ENCODE assay signal across 8 cellular contexts in the genomic region with DNA sequence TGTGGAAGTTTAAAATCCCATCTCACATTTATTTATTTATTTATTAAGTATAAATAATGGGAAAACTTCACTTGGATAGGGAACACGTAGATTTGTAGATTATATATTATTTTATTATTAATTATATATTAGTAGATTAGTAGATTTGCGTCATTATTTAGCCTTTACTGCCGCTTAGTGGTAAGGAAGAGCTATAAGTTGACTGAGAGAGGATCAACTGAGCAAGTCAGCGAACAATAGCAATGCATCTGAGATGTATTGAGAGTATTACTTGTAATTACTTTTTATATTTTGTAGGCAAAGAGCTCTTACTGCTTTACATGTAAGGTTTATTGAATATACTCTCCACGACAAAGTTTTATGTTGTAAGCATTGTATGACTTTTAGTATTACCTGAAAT.
A peak's percentile ranks its signal among the peaks of the same experiment; 100 is the strongest.
DNase-seq lines count a peak whose midpoint lies in the region; ATAC-seq and TF ChIP-seq lines count a peak whose summit lies in the region.

No MANE protein-coding gene starts in this region.

- H3K79me2 ChIP-seq in mammary epithelial cell (ENCODE audit: insufficient read depth, low read length) (no peaks in the 10 kb centered on the region), neural cell (replicated peaks; ENCODE audit: insufficient read depth, low read length) (no peaks in the 10 kb centered on the region)

- H3K4me3 Mint-ChIP-seq in nephron progenitor cell, result no peak overlapping the region

- H3K27ac Mint-ChIP-seq in nephron progenitor cell, result no peak overlapping the region

- no peak for TF ChIP-seq EP300 in neural cell (conservative IDR thresholded peaks at IDR 0.05; ENCODE audit: poor library complexity, severe bottlenecking)

- H3K27me3 Mint-ChIP-seq in nephron progenitor cell (ENCODE audit: low read depth, poor library complexity), result peaks cover 3% of the 10 kb centered on the region

- peak; percentile 65 for TF ChIP-seq RAD21 in neural cell (conservative IDR thresholded peaks at IDR 0.05)

- H3K4me3 ChIP-seq in GM06990 (replicated peaks; ENCODE audit: low read depth, low read length) (no peak overlapping the region), mammary epithelial cell (replicated peaks in 1 of 3; ENCODE audit: insufficient read depth in 1 of 3, low read depth in 2 of 3, low read length in 3 of 3) (no peak overlapping the region), neural cell (ENCODE audit: low read length) (no peak overlapping the region)
- H3K4me3 ChIP-seq in Jurkat, Clone E6-1 (ENCODE audit: low read length), result no peak overlapping the region

- no peaks in the 10 kb centered on the region for H3K4me1 Mint-ChIP-seq in nephron progenitor cell

- 11% methylated on average over 5 of the region's 5 CpGs for whole genome bisulfite sequencing in mammary epithelial cell (ENCODE audit: low coverage, missing lambda C conversion rate)

- ATAC-seq in HG03521 (IDR thresholded peaks at IDR 0.05; ENCODE audit: unreplicated experiment) (no peak), GM18858 (IDR thresholded peaks at IDR 0.05; ENCODE audit: unreplicated experiment) (no peak)

- H3F3A ChIP-seq in neural cell (ENCODE audit: insufficient read depth, low read length, poor library complexity, severe bottlenecking), result no peaks in the 10 kb centered on the region

- H4K20me1 ChIP-seq in mammary epithelial cell (ENCODE audit: insufficient read depth, low read length), result no peaks in the 10 kb centered on the region
- H4K20me1 ChIP-seq in neural cell (ENCODE audit: insufficient read depth), result no peaks in the 10 kb centered on the region

- H3K36me3 ChIP-seq in GM06990 (ENCODE audit: control insufficient read depth, insufficient read depth, low read length) (no peaks in the 10 kb centered on the region), mammary epithelial cell (ENCODE audit: insufficient read depth, low read length) (no peaks in the 10 kb centered on the region), neural cell (ENCODE audit: insufficient read depth, low read length) (no peaks in the 10 kb centered on the region)

- BruUV-seq in mammary epithelial cell (replicated peaks; lab: Mats Ljungman, UMichigan), result no TSS peak

- H3K36me3 Mint-ChIP-seq in nephron progenitor cell (ENCODE audit: low read depth), result no peaks in the 10 kb centered on the region

- in situ Hi-C loops in mammary epithelial cell (cut with MboI; ENCODE audit: low sequenced_read_pairs in 2 of 2), result loop anchor here in 1 of 2 donors (10.0 to 25.0 kb wide), 2 partner anchors 1246 to 1644 kb away; no protein-coding TSS in a partner anchor

- H2AFZ ChIP-seq in mammary epithelial cell (ENCODE audit: low read depth, low read length) (no peak overlapping the region), neural cell (ENCODE audit: low read depth, low read length) (no peak overlapping the region)

- no peaks in the 10 kb centered on the region for H3K4me1 ChIP-seq in mammary epithelial cell (ENCODE audit: insufficient read depth, low read length)

- H3K9me2 ChIP-seq in neural cell (ENCODE audit: insufficient read depth, low read length), result no peaks in the 10 kb centered on the region

- no peak for DNase-seq in GM06990 (ENCODE audit: extremely low read depth, insufficient read length)
- DNase-seq in Jurkat, Clone E6-1 (ENCODE audit: low read depth, low spot score), result peak; percentile 7
- DNase-seq in mammary epithelial cell, result peak; percentile 15
- no peak for DNase-seq in epidermal melanocyte (ENCODE audit: insufficient read length, low spot score)
- no peak for DNase-seq in nephron progenitor cell

- CTCF ChIA-PET in mammary epithelial cell (lab: Charles Lee; ENCODE audit: low non-redundant PET), result interaction anchor here (0.6 to 1.2 kb wide), 3 partner anchors 1267 to 1363 kb away, joined by 3 to 14 read pairs (median 4); no protein-coding TSS in a partner anchor

- H3K9ac ChIP-seq in mammary epithelial cell (ENCODE audit: insufficient read depth, low read length) (no peak overlapping the region), neural cell (ENCODE audit: low read length) (no peak overlapping the region)

- H3K9me3 Mint-ChIP-seq in nephron progenitor cell, result peaks cover 28% of the 10 kb centered on the region

- TF ChIP-seq CTCF in GM06990 (IDR thresholded peaks at IDR 0.05; ENCODE audit: insufficient read depth, low read length, poor library complexity, severe bottlenecking) (peak; percentile 57), mammary epithelial cell (conservative IDR thresholded peaks at IDR 0.05 in 1 of 2, IDR thresholded peaks at IDR 0.05 in 1 of 2; ENCODE audit: extremely low read depth in 1 of 2, insufficient read depth in 1 of 2, low read depth in 1 of 2, low read length in 2 of 2) (peak; percentile 50 to 69), neural cell (IDR thresholded peaks at IDR 0.05; ENCODE audit: poor library complexity, severe bottlenecking) (peak; percentile 57), nephron progenitor cell (IDR thresholded peaks at IDR 0.05) (no peak)

- no peak overlapping the region for H3K4me2 ChIP-seq in mammary epithelial cell (ENCODE audit: insufficient read depth, low read depth, low read length)
- no peak overlapping the region for H3K4me2 ChIP-seq in neural cell (ENCODE audit: low read length)

- intact Hi-C loops in mammary epithelial cell (cut with micrococcal nuclease), result loop anchor here (1.0 to 5.0 kb wide), 4 partner anchors 102 to 1759 kb away; no protein-coding TSS in a partner anchor

- H3K9me3 ChIP-seq in mammary epithelial cell (replicated peaks; ENCODE audit: insufficient read depth, low read length) (no peaks in the 10 kb centered on the region), neural cell (ENCODE audit: low read length) (no peaks in the 10 kb centered on the region)

- H3K27ac ChIP-seq in mammary epithelial cell (ENCODE audit: insufficient read depth, low read depth, low read length) (no peak overlapping the region), neural cell (ENCODE audit: low read length) (no peak overlapping the region)

- H3K27me3 ChIP-seq in GM06990 (replicated peaks; ENCODE audit: control insufficient read depth, insufficient read depth, low read length) (no peaks in the 10 kb centered on the region), mammary epithelial cell (ENCODE audit: insufficient read depth, low read length) (no peaks in the 10 kb centered on the region), neural cell (ENCODE audit: insufficient read depth, low read depth, low read length) (no peaks in the 10 kb centered on the region)

- dilution Hi-C loops in mammary epithelial cell (cut with HindIII; ENCODE audit: low sequenced_read_pairs), result no loop called here

TF ChIP-seq in neural cell, 6 proteins besides CTCF, POLR2A, EP300 and RAD21:
- TF ChIP-seq, protein P1, sequence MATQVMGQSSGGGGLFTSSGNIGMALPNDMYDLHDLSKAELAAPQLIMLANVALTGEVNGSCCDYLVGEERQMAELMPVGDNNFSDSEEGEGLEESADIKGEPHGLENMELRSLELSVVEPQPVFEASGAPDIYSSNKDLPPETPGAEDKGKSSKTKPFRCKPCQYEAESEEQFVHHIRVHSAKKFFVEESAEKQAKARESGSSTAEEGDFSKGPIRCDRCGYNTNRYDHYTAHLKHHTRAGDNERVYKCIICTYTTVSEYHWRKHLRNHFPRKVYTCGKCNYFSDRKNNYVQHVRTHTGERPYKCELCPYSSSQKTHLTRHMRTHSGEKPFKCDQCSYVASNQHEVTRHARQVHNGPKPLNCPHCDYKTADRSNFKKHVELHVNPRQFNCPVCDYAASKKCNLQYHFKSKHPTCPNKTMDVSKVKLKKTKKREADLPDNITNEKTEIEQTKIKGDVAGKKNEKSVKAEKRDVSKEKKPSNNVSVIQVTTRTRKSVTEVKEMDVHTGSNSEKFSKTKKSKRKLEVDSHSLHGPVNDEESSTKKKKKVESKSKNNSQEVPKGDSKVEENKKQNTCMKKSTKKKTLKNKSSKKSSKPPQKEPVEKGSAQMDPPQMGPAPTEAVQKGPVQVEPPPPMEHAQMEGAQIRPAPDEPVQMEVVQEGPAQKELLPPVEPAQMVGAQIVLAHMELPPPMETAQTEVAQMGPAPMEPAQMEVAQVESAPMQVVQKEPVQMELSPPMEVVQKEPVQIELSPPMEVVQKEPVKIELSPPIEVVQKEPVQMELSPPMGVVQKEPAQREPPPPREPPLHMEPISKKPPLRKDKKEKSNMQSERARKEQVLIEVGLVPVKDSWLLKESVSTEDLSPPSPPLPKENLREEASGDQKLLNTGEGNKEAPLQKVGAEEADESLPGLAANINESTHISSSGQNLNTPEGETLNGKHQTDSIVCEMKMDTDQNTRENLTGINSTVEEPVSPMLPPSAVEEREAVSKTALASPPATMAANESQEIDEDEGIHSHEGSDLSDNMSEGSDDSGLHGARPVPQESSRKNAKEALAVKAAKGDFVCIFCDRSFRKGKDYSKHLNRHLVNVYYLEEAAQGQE (IDR thresholded peaks at IDR 0.05; ENCODE audit: borderline replicate concordance), result no peak
- TF ChIP-seq EZH2 (IDR thresholded peaks at IDR 0.05; ENCODE audit: borderline replicate concordance, insufficient read depth, low read length, poor library complexity, severe bottlenecking), result no peak
- TF ChIP-seq SMC3 (conservative IDR thresholded peaks at IDR 0.05; ENCODE audit: poor library complexity), result peak; percentile 50
- no peak for TF ChIP-seq POLR2AphosphoS5 (IDR thresholded peaks at IDR 0.05)
- no peak for TF ChIP-seq MXI1 (conservative IDR thresholded peaks at IDR 0.05; ENCODE audit: poor library complexity, severe bottlenecking)
- TF ChIP-seq TAF1 (IDR thresholded peaks at IDR 0.05; ENCODE audit: low read depth), result no peak

Comparison
In these comparisons a context has a peak if more than half of its experiments do, and no peak if none do; other contexts are left out.
1. DNase-seq: peak in Jurkat, Clone E6-1 (single experiment) and mammary epithelial cell (single experiment); none in GM06990 (single experiment), epidermal melanocyte (single experiment) and nephron progenitor cell (single experiment).